In the genomic region with DNA sequence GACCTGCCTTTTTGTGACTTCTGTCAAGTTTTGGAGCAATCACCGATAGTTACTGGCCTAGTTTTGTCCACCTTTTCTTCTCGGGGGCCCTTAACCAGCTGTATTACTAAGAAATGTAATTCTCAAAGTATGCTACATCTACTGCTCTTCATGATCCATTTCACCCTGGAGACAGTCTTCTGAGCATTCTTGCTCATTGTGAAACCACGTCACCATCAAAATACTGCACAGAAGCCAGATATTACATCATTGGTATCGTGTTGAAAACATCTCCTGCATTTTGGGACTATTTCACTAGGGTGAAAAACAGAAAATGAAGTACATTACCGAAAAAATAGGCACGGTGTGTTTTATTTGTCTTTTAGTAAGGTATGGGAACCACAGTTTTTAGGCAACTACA, we compare ENCODE assay signal across 13 cellular contexts. TPM values are rescaled to one million over a fixed set of nuclear protein-coding genes. Genes with fewer than 3 reads are reported as not detected.
A peak's percentile ranks its signal among the peaks of the same experiment; 100 is the strongest.
DNase-seq lines count a peak whose midpoint lies in the region; ATAC-seq and TF ChIP-seq lines count a peak whose summit lies in the region.
"Had no signal": no experiment of that assay in that cellular context is flagged by ENCODE, and none has a peak within 500 bp of the region (broad histone marks: within the 10 kb centered on the region; RNA-seq: fewer than 3 reads in every experiment).

No MANE protein-coding gene starts in this region.

- H3K4me3 ChIP-seq in AG04449 (ENCODE audit: low read depth, low read length), result no peak overlapping the region

- POLR2A ChIA-PET in AG04449 (lab: Yijun Ruan, JAX), result no interaction called here
- POLR2A ChIA-PET in GM10248 (lab: Yijun Ruan, JAX), result no interaction called here

- ATAC-seq in GM18907 (IDR thresholded peaks at IDR 0.05; ENCODE audit: unreplicated experiment), result peak; percentile 81
- peak; percentile 97 for ATAC-seq in HG02870 (IDR thresholded peaks at IDR 0.05; ENCODE audit: unreplicated experiment)
- ATAC-seq: left cardiac atrium had no signal

- CTCF ChIA-PET in AG04449 (lab: Yijun Ruan, JAX) (interaction anchor here (0.8 to 1.8 kb wide), 4 partner anchors 9 to 36 kb away, joined by 3 to 6 read pairs (median 4); no protein-coding TSS in a partner anchor), GM10248 (lab: Yijun Ruan, JAX) (interaction anchor here (1.0 to 4.3 kb wide), 3 partner anchors 9 to 32 kb away, joined by 3 to 25 read pairs (median 4); no protein-coding TSS in a partner anchor)

- DNase-seq in AG04449 (ENCODE audit: low read depth, low spot score) (peak; percentile 44), RPMI7951 (ENCODE audit: low read depth) (peak; percentile 45), ureter (ENCODE audit: low spot score) (no peak), NK-92 (lab: John Stamatoyannopoulos, UW; ENCODE audit: unreplicated experiment) (no peak), GM10248 (ENCODE audit: extremely low spot score) (no peak)
- DNase-seq in stimulated activated CD4-positive, alpha-beta T cell treated with anti-CD3 and anti-CD28 coated beads, Interleukin-4, amount 100 ng/mL, for 4 hours, result no peak
- DNase-seq: activated effector memory CD4-positive, alpha-beta T cell treated with Interleukin-2 at 50 U/mL for 16 hours; left cardiac atrium; NCI-H510A; T1000 had no signal

- TF ChIP-seq CTCF in AG04449 (IDR thresholded peaks at IDR 0.05; ENCODE audit: insufficient read depth, low read length, missing control alignments) (no peak), GM10248 (IDR thresholded peaks at IDR 0.05; ENCODE audit: control extremely low read depth, extremely low read depth, low read depth, missing control alignments) (no peak)

RNA-seq across cellular contexts. Expression of a gene that starts 11.7 kb away (rescaled TPM):
- total RNA-seq in RPMI7951 (2014; rRNA removed; shearing (Covaris generic)), result 21.6 and 25.9 TPM in 2 replicates
- total RNA-seq in ureter, result 76.0 TPM
- total RNA-seq: left cardiac atrium, pulmonary artery endothelial cell had no signal

Comparison
In these comparisons a context has a peak if more than half of its experiments do, and no peak if none do; other contexts are left out.
1. DNase-seq: peak in AG04449 (single experiment) and RPMI7951 (single experiment); none in ureter (single experiment), stimulated activated CD4-positive, alpha-beta T cell treated with anti-CD3 and anti-CD28 coated beads, Interleukin-4, amount 100 ng/mL, for 4 hours (0 of 2), NK-92 (single experiment) and GM10248 (single experiment).